8 cellular contexts compared by ENCODE assay signal in the genomic region with DNA sequence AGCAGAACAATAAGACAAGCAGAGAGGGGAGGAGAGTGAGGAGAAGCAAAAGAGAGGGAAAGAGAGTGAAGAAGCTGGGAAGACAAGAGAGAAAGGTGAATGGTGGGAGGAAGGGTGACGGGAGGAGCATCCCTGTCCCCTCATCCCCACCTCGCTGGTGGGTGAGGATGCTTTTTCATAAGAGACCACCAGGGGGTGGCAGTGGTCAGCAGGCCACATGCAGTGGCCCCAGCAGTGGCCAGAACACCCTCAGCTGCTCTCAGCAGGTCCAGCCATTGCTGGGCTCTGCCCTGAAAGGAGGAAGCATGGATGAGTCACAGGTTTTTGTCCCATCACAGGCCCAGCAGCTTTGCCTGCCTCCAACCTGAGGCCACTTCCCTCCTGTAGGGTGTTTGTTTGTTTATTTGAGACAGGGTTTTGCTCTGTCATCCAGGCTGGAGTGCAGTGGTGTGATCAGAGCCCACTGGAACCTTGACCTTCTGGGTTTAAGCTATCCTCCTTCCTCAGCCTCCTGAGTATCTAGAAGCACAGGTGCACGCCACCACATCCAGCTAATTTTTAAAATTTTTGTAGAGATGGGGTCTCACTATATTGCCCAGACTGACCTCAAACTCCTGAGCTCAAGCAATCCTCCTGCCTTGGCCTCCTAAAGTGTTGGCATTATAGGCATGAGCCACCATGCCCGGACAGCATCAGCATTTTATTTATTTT. TPM values are rescaled to one million over a fixed set of nuclear protein-coding genes. Genes with fewer than 3 reads are reported as not detected.
DNase-seq lines count a peak whose midpoint lies in the region; ATAC-seq and TF ChIP-seq lines count a peak whose summit lies in the region.

No MANE protein-coding gene starts in this region.

- H3K36me3 ChIP-seq in CD4-positive, alpha-beta memory T cell (ENCODE audit: insufficient read depth, low read length), result no peaks in the 10 kb centered on the region
- peaks cover 6% of the 10 kb centered on the region; the same call in 1 of the 2 replicates for H3K36me3 ChIP-seq in OCI-LY7 (ENCODE audit: insufficient read depth, low read length)
- H3K36me3 ChIP-seq in parathyroid adenoma (ENCODE audit: control insufficient read depth, insufficient read depth, low read length), result no peaks in the 10 kb centered on the region

- POLR2A ChIA-PET in CD4-positive, alpha-beta memory T cell (lab: Charles Lee; ENCODE audit: partially characterized antibody), result interaction anchor here (0.5 to 16.2 kb wide), 8 partner anchors 8 to 180 kb away, joined by 3 to 394 read pairs (median 8); partner anchors contain the start of gene PIM1
- POLR2A ChIA-PET in OCI-LY7 (lab: Charles Lee), result interaction anchor here (1.0 to 1.6 kb wide), 2 partner anchors 9 to 141 kb away, joined by 3 read pairs; no protein-coding TSS in a partner anchor

- peak overlapping the region in 6 of 7 donors; percentile 10 to 82 (median 25) for H3K27ac Mint-ChIP-seq in CD4-positive, alpha-beta memory T cell
- peak overlapping the region; percentile 79 for H3K27ac Mint-ChIP-seq in activated naive CD4-positive, alpha-beta T cell treated with anti-CD3 and anti-CD28 coated beads, Interleukin-2, amount 10 ng/mL, durations not matched to agents 7 days and 5 days

- peaks cover 14 to 40% (median 30%) of the 10 kb centered on the region in 4 donors for H3K4me1 Mint-ChIP-seq in CD4-positive, alpha-beta memory T cell
- H3K4me1 Mint-ChIP-seq in activated naive CD4-positive, alpha-beta T cell treated with anti-CD3 and anti-CD28 coated beads, Interleukin-2, amount 10 ng/mL, durations not matched to agents 7 days and 5 days, result peaks cover 78% of the 10 kb centered on the region

- H3K27me3 ChIP-seq in CD4-positive, alpha-beta memory T cell (ENCODE audit: insufficient read depth, low read length), result no peaks in the 10 kb centered on the region
- no peaks in the 10 kb centered on the region for H3K27me3 ChIP-seq in parathyroid adenoma (ENCODE audit: control insufficient read depth, insufficient read depth, low read length)

- H3K9me3 Mint-ChIP-seq in CD4-positive, alpha-beta memory T cell, result peaks cover 0 to 3% (median 0%) of the 10 kb centered on the region in 8 donors
- peaks cover 4% of the 10 kb centered on the region for H3K9me3 Mint-ChIP-seq in activated naive CD4-positive, alpha-beta T cell treated with anti-CD3 and anti-CD28 coated beads, Interleukin-2, amount 10 ng/mL, durations not matched to agents 7 days and 5 days

- CTCF ChIA-PET in CD4-positive, alpha-beta memory T cell (lab: Charles Lee; ENCODE audit: partially characterized antibody), result interaction anchor here (0.6 to 18.9 kb wide), 12 partner anchors 10 to 286 kb away, joined by 3 to 1184 read pairs (median 13); partner anchors contain the start of gene PIM1
- CTCF ChIA-PET in OCI-LY7 (lab: Charles Lee; ENCODE audit: unreplicated experiment), result interaction anchor here (0.8 to 1.9 kb wide), 4 partner anchors 11 to 181 kb away, joined by 4 to 7 read pairs (median 6); no protein-coding TSS in a partner anchor
- CTCF ChIA-PET in activated naive CD4-positive, alpha-beta T cell treated with anti-CD3 and anti-CD28 coated beads, Interleukin-2, amount 10 ng/mL, durations not matched to agents 7 days and 5 days (lab: Charles Lee), result interaction anchor here (0.7 to 25.3 kb wide), 17 partner anchors 7 to 285 kb away, joined by 3 to 697 read pairs (median 6); partner anchors contain the start of gene PIM1

- TF ChIP-seq CTCF in OCI-LY7 (conservative IDR thresholded peaks at IDR 0.05; ENCODE audit: low read length), result peak; percentile 76
- peak; percentile 58 for TF ChIP-seq CTCF in parathyroid adenoma (IDR thresholded peaks at IDR 0.05)

- H2AFZ ChIP-seq in OCI-LY7 (ENCODE audit: low read length), result no peak overlapping the region
- H2AFZ ChIP-seq in parathyroid adenoma, result no peak overlapping the region

- no peaks in the 10 kb centered on the region for H3K9me3 ChIP-seq in CD4-positive, alpha-beta memory T cell (ENCODE audit: control insufficient read depth in 1 of 2, low read length in 2 of 2)
- H3K9me3 ChIP-seq in OCI-LY7 (ENCODE audit: low read length) (peaks cover 8% of the 10 kb centered on the region), parathyroid adenoma (ENCODE audit: control insufficient read depth, low read length) (no peaks in the 10 kb centered on the region)

- intact Hi-C loops in CD4-positive, alpha-beta memory T cell (cut with micrococcal nuclease), result loop anchor here (1.0 kb wide), 2 partner anchors 143 to 179 kb away; no protein-coding TSS in a partner anchor
- intact Hi-C loops in OCI-LY7 (cut with micrococcal nuclease; ENCODE audit: unreplicated experiment), result loop anchor here (1.0 kb wide), 2 partner anchors 143 to 181 kb away; no protein-coding TSS in a partner anchor

- H3K36me3 Mint-ChIP-seq in CD4-positive, alpha-beta memory T cell, result no peaks in the 10 kb centered on the region
- H3K36me3 Mint-ChIP-seq in activated naive CD4-positive, alpha-beta T cell treated with anti-CD3 and anti-CD28 coated beads, Interleukin-2, amount 10 ng/mL, durations not matched to agents 7 days and 5 days, result peaks cover 14% of the 10 kb centered on the region

- ATAC-seq in HG02571 (IDR thresholded peaks at IDR 0.05; ENCODE audit: unreplicated experiment), result no peak
- ATAC-seq in HG03108 (IDR thresholded peaks at IDR 0.05; ENCODE audit: unreplicated experiment), result no peak

- no peak overlapping the region for H3K4me3 ChIP-seq in CD4-positive, alpha-beta memory T cell (ENCODE audit: low read length in 2 of 2)
- H3K4me3 ChIP-seq in OCI-LY7 (ENCODE audit: low read depth, low read length, poor library complexity, severe bottlenecking), result no peak overlapping the region
- H3K4me3 ChIP-seq in parathyroid adenoma (ENCODE audit: low read depth, low read length), result no peak overlapping the region

- H3K4me2 ChIP-seq in OCI-LY7 (ENCODE audit: low read length) (no peak overlapping the region), parathyroid adenoma (ENCODE audit: low read length) (no peak overlapping the region)

- no peaks in the 10 kb centered on the region for H3K9me2 ChIP-seq in OCI-LY7 (ENCODE audit: insufficient read depth, low read length)

- peak in 3 of 5 donors; percentile 19 to 39 (median 38) for DNase-seq in CD4-positive, alpha-beta memory T cell
- DNase-seq in HCEC 1CT (peak; percentile 83), OCI-LY7 (ENCODE audit: low spot score) (peak; percentile 60), glomerular visceral epithelial cell (ENCODE audit: extremely low spot score) (peak; percentile 80)
- peak; percentile 60 for DNase-seq in activated naive CD4-positive, alpha-beta T cell treated with anti-CD3 and anti-CD28 coated beads, Interleukin-2, amount 10 ng/mL, durations not matched to agents 7 days and 5 days

- peak overlapping the region in 1 of 8 donors; percentile 35 for H3K4me3 Mint-ChIP-seq in CD4-positive, alpha-beta memory T cell
- no peak overlapping the region for H3K4me3 Mint-ChIP-seq in activated naive CD4-positive, alpha-beta T cell treated with anti-CD3 and anti-CD28 coated beads, Interleukin-2, amount 10 ng/mL, durations not matched to agents 7 days and 5 days

- peaks cover 17% of the 10 kb centered on the region for H3K4me1 ChIP-seq in CD4-positive, alpha-beta memory T cell (ENCODE audit: insufficient read depth, low read length)
- H3K4me1 ChIP-seq in OCI-LY7 (ENCODE audit: insufficient read depth, low read length, poor library complexity, severe bottlenecking), result no peaks in the 10 kb centered on the region
- no peaks in the 10 kb centered on the region for H3K4me1 ChIP-seq in parathyroid adenoma

- H3K27me3 Mint-ChIP-seq in CD4-positive, alpha-beta memory T cell, result no peaks in the 10 kb centered on the region
- no peaks in the 10 kb centered on the region for H3K27me3 Mint-ChIP-seq in activated naive CD4-positive, alpha-beta T cell treated with anti-CD3 and anti-CD28 coated beads, Interleukin-2, amount 10 ng/mL, durations not matched to agents 7 days and 5 days

- no peak overlapping the region for H3K27ac ChIP-seq in CD4-positive, alpha-beta memory T cell (ENCODE audit: low read depth, low read length)
- no peak overlapping the region for H3K27ac ChIP-seq in OCI-LY7 (ENCODE audit: low read depth, low read length, poor library complexity, severe bottlenecking)
- no peak overlapping the region for H3K27ac ChIP-seq in parathyroid adenoma

- H3K79me2 ChIP-seq in OCI-LY7 (ENCODE audit: insufficient read depth, low read depth, low read length) (no peaks in the 10 kb centered on the region), parathyroid adenoma (no peaks in the 10 kb centered on the region)

- BruUV-seq in OCI-LY7 (replicated peaks; lab: Mats Ljungman, UMichigan), result no TSS peak

- H3K9ac ChIP-seq in parathyroid adenoma, result no peak overlapping the region

- no peaks in the 10 kb centered on the region for H4K20me1 ChIP-seq in OCI-LY7 (ENCODE audit: insufficient read depth, low read length)

RNA-seq across cellular contexts. Expression of gene FGD2, which starts 23.9 kb away (rescaled TPM):
- 1 to 10 TPM; 1.4 to 1.5 TPM for total RNA-seq in CD4-positive, alpha-beta memory T cell
- polyA plus RNA-seq in CD4-positive, alpha-beta memory T cell, result under 1 TPM in 1 of 2 donors, not detected in 1; 0.11 TPM
- 23.8 and 27.8 TPM in 2 replicates for total RNA-seq in OCI-LY7 (2014; rRNA removed; shearing (Covaris generic))
- 45.7 and 48.6 TPM in 2 replicates for total RNA-seq in OCI-LY7 (2022)

RNA-seq across cellular contexts. Expression of gene MTCH1, which starts 43.4 kb away (rescaled TPM):
- 100 to 1,000 TPM; 142 to 151 TPM for total RNA-seq in CD4-positive, alpha-beta memory T cell
- polyA plus RNA-seq in CD4-positive, alpha-beta memory T cell, result 100 to 1,000 TPM in 1 of 2 donors, 10 to 100 TPM in 1; 94.1 to 125 TPM
- 81.4 and 93.7 TPM in 2 replicates for total RNA-seq in OCI-LY7 (2014; rRNA removed; shearing (Covaris generic))
- 72.5 and 79.6 TPM in 2 replicates for total RNA-seq in OCI-LY7 (2022)

Comparison
In these comparisons a context has a peak if more than half of its experiments do, and no peak if none do; other contexts are left out.
1. RNA of gene FGD2, which starts 23.9 kb away (total RNA-seq): 23.8 to 48.6 TPM in OCI-LY7; 1.4 to 1.5 TPM in CD4-positive, alpha-beta memory T cell; every median in the first group is over 4 times any median in the second.
2. Peak in every context shown above with its lines, with median percentiles within 50 percentile points of each other: DNase-seq.